Comparison of ENCODE assay signal across 8 cellular contexts in genomic region chr7:21355406-21355874, GRCh38.
DNase-seq lines count a peak whose midpoint lies in the region; ATAC-seq and TF ChIP-seq lines count a peak whose summit lies in the region.

No MANE protein-coding gene starts in this region.

- no peak for TF ChIP-seq CTCF in activated B cell treated with CpG ODN at 0.5 μM for 24 hours (IDR thresholded peaks at IDR 0.05)
- no peak for TF ChIP-seq CTCF in lower leg skin (IDR thresholded peaks at IDR 0.05)

- H3K27me3 Mint-ChIP-seq in activated B cell treated with CpG ODN at 0.5 μM for 24 hours, result no peaks in the 10 kb centered on the region

- POLR2A ChIA-PET in activated B cell treated with CpG ODN at 0.5 μM for 24 hours (lab: Charles Lee), result interaction anchor here (0.5 to 1.2 kb wide), 4 partner anchors 13 to 87 kb away, joined by 3 to 5 read pairs (median 4); partner anchors contain the start of gene SP4

- no peaks in the 10 kb centered on the region for H3K9me3 Mint-ChIP-seq in activated B cell treated with CpG ODN at 0.5 μM for 24 hours

- no peaks in the 10 kb centered on the region for H3K36me3 Mint-ChIP-seq in activated B cell treated with CpG ODN at 0.5 μM for 24 hours (ENCODE audit: low read depth)

- WGBS in lower leg skin, 2 donors, result 25 to 31% methylated on average over 2 of the region's 2 CpGs

- peak overlapping the region; percentile 88 for H3K27ac Mint-ChIP-seq in activated B cell treated with CpG ODN at 0.5 μM for 24 hours

- intact Hi-C loops in activated B cell treated with CpG ODN at 0.5 μM for 24 hours (cut with micrococcal nuclease), result loop anchor here (1.0 to 10.0 kb wide), 5 partner anchors 72 to 1121 kb away; no protein-coding TSS in a partner anchor
- intact Hi-C loops in lower leg skin (cut with DNase I; ENCODE audit: low total_unique reads), result no loop called here

- peaks cover 72% of the 10 kb centered on the region for H3K4me1 Mint-ChIP-seq in activated B cell treated with CpG ODN at 0.5 μM for 24 hours

- no peak overlapping the region for H3K4me3 ChIP-seq in lower leg skin (ENCODE audit: low read depth, poor library complexity, severe bottlenecking)

- H3K4me3 Mint-ChIP-seq in activated B cell treated with CpG ODN at 0.5 μM for 24 hours, result peak overlapping the region; percentile 56

- DNase-seq in activated naive CD4-positive, alpha-beta T cell treated with Interleukin-2 at 50 U/mL for 16 hours, result peak; percentile 62
- no peak for DNase-seq in activated naive CD4-positive, alpha-beta T cell (lab: John Stamatoyannopoulos, UW)
- DNase-seq in activated B cell treated with CpG ODN at 0.5 μM for 24 hours (peak; percentile 33), dermis blood vessel endothelial cell (no peak), anterior cingulate cortex (lab: John Stamatoyannopoulos, UW) (no peak), lower leg skin (ENCODE audit: low spot score in 2 of 2) (no peak)
- peak; percentile 21 for DNase-seq in stimulated activated CD4-positive, alpha-beta T cell treated with anti-CD3 and anti-CD28 coated beads, Interleukin-12 subunit alpha, Interleukin-12 subunit beta, amount 100 ng/mL, for 4 hours

- CTCF ChIA-PET in activated B cell treated with CpG ODN at 0.5 μM for 24 hours (lab: Charles Lee), result interaction anchor here (1.0 to 1.4 kb wide), 2 partner anchors 57 to 93 kb away, joined by 3 read pairs; no protein-coding TSS in a partner anchor

- TF ChIP-seq POLR2A in lower leg skin (IDR thresholded peaks at IDR 0.05), result no peak

- ATAC-seq in HG03196 (IDR thresholded peaks at IDR 0.05; ENCODE audit: unreplicated experiment), result peak; percentile 89
- peak; percentile 74 for ATAC-seq in activated B cell treated with CpG ODN at 0.5 μM for 24 hours (ENCODE audit: low read depth)

Comparison
In these comparisons a context has a peak if more than half of its experiments do, and no peak if none do; other contexts are left out.
1. DNase-seq: peak in activated naive CD4-positive, alpha-beta T cell treated with Interleukin-2 at 50 U/mL for 16 hours (single experiment), activated B cell treated with CpG ODN at 0.5 μM for 24 hours (single experiment) and stimulated activated CD4-positive, alpha-beta T cell treated with anti-CD3 and anti-CD28 coated beads, Interleukin-12 subunit alpha, Interleukin-12 subunit beta, amount 100 ng/mL, for 4 hours (single experiment); none in activated naive CD4-positive, alpha-beta T cell (0 of 4), dermis blood vessel endothelial cell (single experiment), anterior cingulate cortex (0 of 58) and lower leg skin (0 of 2).